In genomic region chr6:435442-436307, GRCh38 we compare ENCODE assay signal across 18 cellular contexts. TPM values are rescaled to one million over a fixed set of nuclear protein-coding genes. Genes with fewer than 3 reads are reported as not detected.
DNase-seq lines count a peak whose midpoint lies in the region; ATAC-seq, FAIRE-seq and TF ChIP-seq lines count a peak whose summit lies in the region.
"Had no signal": no experiment of that assay in that cellular context is flagged by ENCODE, and none has a peak within 500 bp of the region (broad histone marks: within the 10 kb centered on the region; RNA-seq: fewer than 3 reads in every experiment).

No MANE protein-coding gene starts in this region.

- CTCF ChIA-PET in activated CD4-positive, alpha-beta memory T cell treated with anti-CD3 and anti-CD28 coated beads, Interleukin-2, amount 10 ng/mL, durations not matched to agents 7 days and 5 days (lab: Charles Lee), result interaction anchor here (0.9 to 2.1 kb wide), 7 partner anchors 9 to 276 kb away, joined by 3 to 6 read pairs (median 4); no protein-coding TSS in a partner anchor

- peaks cover 50% of the 10 kb centered on the region for H3K4me1 Mint-ChIP-seq in activated CD4-positive, alpha-beta memory T cell treated with anti-CD3 and anti-CD28 coated beads, Interleukin-2, amount 10 ng/mL, durations not matched to agents 7 days and 5 days
- peaks cover 4% of the 10 kb centered on the region for H3K4me1 Mint-ChIP-seq in CD14-positive monocyte

- TF ChIP-seq POLR2A in GM12892 (IDR thresholded peaks at IDR 0.05; ENCODE audit: low read depth, low read length), result no peak

- H3K36me3 Mint-ChIP-seq in activated CD4-positive, alpha-beta memory T cell treated with anti-CD3 and anti-CD28 coated beads, Interleukin-2, amount 10 ng/mL, durations not matched to agents 7 days and 5 days (ENCODE audit: low read depth), result peaks cover 3% of the 10 kb centered on the region
- no peaks in the 10 kb centered on the region for H3K36me3 Mint-ChIP-seq in CD14-positive monocyte

- no peak overlapping the region for H3K4me3 Mint-ChIP-seq in activated CD4-positive, alpha-beta memory T cell treated with anti-CD3 and anti-CD28 coated beads, Interleukin-2, amount 10 ng/mL, durations not matched to agents 7 days and 5 days
- no peak overlapping the region for H3K4me3 Mint-ChIP-seq in CD14-positive monocyte

- no peaks in the 10 kb centered on the region for H3K36me3 ChIP-seq in BLaER1
- H3K36me3 ChIP-seq: gastroesophageal sphincter, pancreas, thyroid gland had no signal

- no peaks in the 10 kb centered on the region for H4K20me1 ChIP-seq in BLaER1

- no peak overlapping the region for H3K9ac ChIP-seq in BLaER1

- POLR2A ChIA-PET in activated CD4-positive, alpha-beta memory T cell treated with anti-CD3 and anti-CD28 coated beads, Interleukin-2, amount 10 ng/mL, durations not matched to agents 7 days and 5 days (lab: Charles Lee), result interaction anchor here (1.1 to 4.0 kb wide), 6 partner anchors 10 to 115 kb away, joined by 3 to 56 read pairs (median 6); partner anchors contain the start of gene IRF4

- FAIRE-seq in GM12892 (lab: Jason Lieb, UNC), result no peak
- FAIRE-seq: D721Med, pancreas had no signal

- H3K27ac ChIP-seq in BLaER1, result no peak overlapping the region
- H3K27ac ChIP-seq: gastroesophageal sphincter, pancreas, thyroid gland had no signal

- H3K4me1 ChIP-seq in BLaER1, result peaks cover 26% of the 10 kb centered on the region
- H3K4me1 ChIP-seq: gastroesophageal sphincter, pancreas, thyroid gland had no signal

- 0 out of 2 replicates have a peak overlapping the region, but pooled peaks have one; percentile 50 for H3K4me2 ChIP-seq in BLaER1

- no peak for TF ChIP-seq CTCF in CD14-positive monocyte (IDR thresholded peaks at IDR 0.05)

- no peak for ATAC-seq in GM19463 (IDR thresholded peaks at IDR 0.05; ENCODE audit: unreplicated experiment)
- ATAC-seq: pancreas had no signal

- H3K9me3 ChIP-seq in BLaER1, result no peaks in the 10 kb centered on the region
- H3K9me3 ChIP-seq: gastroesophageal sphincter, pancreas, thyroid gland had no signal

- DNase-seq in A172 (ENCODE audit: low spot score) (peak; percentile 59), iris pigment epithelial cell (ENCODE audit: low read depth) (peak; percentile 21), GM12892 (ENCODE audit: insufficient read length) (no peak), ureter (ENCODE audit: low spot score) (no peak), CD14-positive monocyte (ENCODE audit: low spot score) (no peak)
- peak; percentile 15 for DNase-seq in activated CD4-positive, alpha-beta memory T cell treated with anti-CD3 and anti-CD28 coated beads, Interleukin-2, amount 10 ng/mL, durations not matched to agents 7 days and 5 days
- DNase-seq: activated gamma-delta T cell; dermis blood vessel endothelial cell; NCI-H1092; NCI-H526 treated with DMSO at 0.1 percent for 48 hours; pancreas; stimulated activated CD4-positive, alpha-beta T cell treated with anti-CD3 and anti-CD28 coated beads, Interleukin-2, amount 100 ng/mL, for 48 hours; thyroid gland had no signal

- H3K27me3 Mint-ChIP-seq in activated CD4-positive, alpha-beta memory T cell treated with anti-CD3 and anti-CD28 coated beads, Interleukin-2, amount 10 ng/mL, durations not matched to agents 7 days and 5 days, result peaks cover 12% of the 10 kb centered on the region
- peaks cover 0 to 16% (median 2%) of the 10 kb centered on the region in 3 donors for H3K27me3 Mint-ChIP-seq in CD14-positive monocyte (ENCODE audit: low read depth in 3 of 3)

- no peaks in the 10 kb centered on the region for H3K9me3 Mint-ChIP-seq in activated CD4-positive, alpha-beta memory T cell treated with anti-CD3 and anti-CD28 coated beads, Interleukin-2, amount 10 ng/mL, durations not matched to agents 7 days and 5 days
- H3K9me3 Mint-ChIP-seq in CD14-positive monocyte, result peaks cover 0 to 5% (median 0%) of the 10 kb centered on the region in 7 donors

- intact Hi-C loops in CD14-positive monocyte (cut with micrococcal nuclease), result no loop called here

- H3K4me3 ChIP-seq in BLaER1, result no peak overlapping the region
- H3K4me3 ChIP-seq: gastroesophageal sphincter, pancreas, thyroid gland had no signal

- no peak overlapping the region for H3K27ac Mint-ChIP-seq in activated CD4-positive, alpha-beta memory T cell treated with anti-CD3 and anti-CD28 coated beads, Interleukin-2, amount 10 ng/mL, durations not matched to agents 7 days and 5 days
- no peak overlapping the region for H3K27ac Mint-ChIP-seq in CD14-positive monocyte

- H3K27me3 ChIP-seq in BLaER1, result no peaks in the 10 kb centered on the region
- H3K27me3 ChIP-seq: gastroesophageal sphincter, pancreas, thyroid gland had no signal

RNA-seq across cellular contexts. Expression of gene IRF4, which starts 44.1 kb away (rescaled TPM):
- total RNA-seq in A172 (2014; rRNA removed; shearing (Covaris generic)), result 0.29 TPM in 1 of 2 replicates, not detected in the other
- total RNA-seq in activated CD4-positive, alpha-beta memory T cell treated with anti-CD3 and anti-CD28 coated beads, Interleukin-2, amount 10 ng/mL, durations not matched to agents 7 days and 5 days, result 100 to 1,000 TPM; 171 to 178 TPM
- polyA plus RNA-seq in GM12892 (2012; ENCODE audit: missing spikeins), result 248 TPM
- total RNA-seq in ureter, result 12.1 TPM
- polyA plus RNA-seq in CD14-positive monocyte, result 1 to 10 TPM; 3.0 to 6.4 TPM
- total RNA-seq: dermis blood vessel endothelial cell, G401 had no signal

Comparison
In these comparisons a context has a peak if more than half of its experiments do, and no peak if none do; other contexts are left out.
1. DNase-seq: peak in A172 (single experiment), activated CD4-positive, alpha-beta memory T cell treated with anti-CD3 and anti-CD28 coated beads, Interleukin-2, amount 10 ng/mL, durations not matched to agents 7 days and 5 days (single experiment) and iris pigment epithelial cell (single experiment); none in GM12892 (single experiment), ureter (single experiment) and CD14-positive monocyte (single experiment).
2. RNA of gene IRF4, which starts 44.1 kb away (total RNA-seq): 171 to 178 TPM in activated CD4-positive, alpha-beta memory T cell treated with anti-CD3 and anti-CD28 coated beads, Interleukin-2, amount 10 ng/mL, durations not matched to agents 7 days and 5 days; 12.1 TPM in ureter (single experiment) and 0.29 TPM in A172; every median in the first group is over 10 times any median in the second.